ENCODE assay signal across 1 cellular context in genomic region chr6:3397229-3398164, GRCh38.
TF ChIP-seq lines count a peak whose summit lies in the region.

No MANE protein-coding gene starts in this region.

TF ChIP-seq in liver, 16 proteins besides CTCF, POLR2A, EP300 and RAD21 (continued from another document):
- TF ChIP-seq MAX (IDR thresholded peaks at IDR 0.05) (no peak), REST (IDR thresholded peaks at IDR 0.05) (no peak), FOXA2 (IDR thresholded peaks at IDR 0.05) (no peak), HNF4A (conservative IDR thresholded peaks at IDR 0.05) (no peak), ZBTB33 (IDR thresholded peaks at IDR 0.05) (no peak), RXRA (IDR thresholded peaks at IDR 0.05) (no peak), FOXA1 (IDR thresholded peaks at IDR 0.05) (no peak), HNF4G (IDR thresholded peaks at IDR 0.05) (no peak), ATF3 (IDR thresholded peaks at IDR 0.05) (no peak), TAF1 (conservative IDR thresholded peaks at IDR 0.05) (no peak), YY1 (IDR thresholded peaks at IDR 0.05) (no peak)
